In the genomic region with DNA sequence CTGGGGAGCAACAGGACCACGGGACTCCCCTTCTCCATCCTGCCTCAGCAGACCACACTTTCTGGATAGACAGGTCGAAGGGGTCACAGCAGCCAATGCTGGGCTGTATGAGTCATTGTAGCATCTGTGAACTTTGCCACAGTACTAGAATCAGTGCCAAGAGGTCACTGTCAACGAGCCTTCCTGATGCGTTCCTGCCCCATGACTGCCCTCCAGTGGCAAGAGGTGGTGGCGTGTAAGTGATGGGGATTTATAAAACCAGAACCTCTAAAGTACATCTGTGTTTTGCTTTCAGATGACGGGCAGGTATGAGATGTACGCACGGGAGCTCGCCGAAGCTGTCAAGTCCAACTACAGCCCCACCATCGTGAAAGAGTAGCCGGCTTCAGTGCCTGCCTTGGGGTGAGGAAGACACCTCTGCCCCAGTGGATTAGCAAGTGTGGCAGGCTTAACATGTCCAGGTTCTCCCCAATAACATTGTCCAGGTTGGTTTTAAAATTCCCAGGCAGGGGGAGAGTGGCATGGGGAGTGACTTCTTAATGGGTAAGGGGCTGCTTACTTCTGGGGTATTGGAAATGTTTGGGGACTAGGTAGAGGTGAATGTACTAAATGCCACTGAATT, we compare ENCODE assay signal across 8 cellular contexts. TPM values are rescaled to one million over a fixed set of nuclear protein-coding genes. Genes with fewer than 3 reads are reported as not detected.
A peak's percentile ranks its signal among the peaks of the same experiment; 100 is the strongest.
DNase-seq lines count a peak whose midpoint lies in the region; ATAC-seq and TF ChIP-seq lines count a peak whose summit lies in the region.

No MANE protein-coding gene starts in this region.

- H3K4me1 Mint-ChIP-seq in naive thymus-derived CD8-positive, alpha-beta T cell = peaks cover 5 to 11% (median 9%) of the 10 kb centered on the region in 4 donors

- no peaks in the 10 kb centered on the region for H3K4me1 ChIP-seq in NT2/D1 (ENCODE audit: insufficient read depth, insufficient read length)

- no peaks in the 10 kb centered on the region for H3K36me3 ChIP-seq in NT2/D1 (ENCODE audit: insufficient read depth, insufficient read length, low read length)

- no peak for TF ChIP-seq POLR2A in erythroblast (IDR thresholded peaks at IDR 0.05; ENCODE audit: low read length)

- peak; percentile 92 for TF ChIP-seq CTCF in AG09309 (IDR thresholded peaks at IDR 0.05; ENCODE audit: control insufficient read depth, insufficient read depth, low read depth, low read length, missing control alignments)

- H3K27me3 ChIP-seq in NT2/D1 (ENCODE audit: insufficient read depth, insufficient read length) = no peaks in the 10 kb centered on the region

- H3K4me3 ChIP-seq in AG09309 (ENCODE audit: control insufficient read depth, low read depth, low read length) (no peak overlapping the region), NT2/D1 (ENCODE audit: insufficient read length, low read depth) (no peak overlapping the region)

- no peaks in the 10 kb centered on the region for H3K9me3 Mint-ChIP-seq in naive thymus-derived CD8-positive, alpha-beta T cell

- H3K27ac Mint-ChIP-seq in naive thymus-derived CD8-positive, alpha-beta T cell = peak overlapping the region in 4 of 10 donors; percentile 8 to 43 (median 29)

- ATAC-seq in GM18858 (IDR thresholded peaks at IDR 0.05; ENCODE audit: unreplicated experiment) (peak; percentile 68), HG03460 (IDR thresholded peaks at IDR 0.05; ENCODE audit: unreplicated experiment) (peak; percentile 65)
- peak; percentile 95 to 98 for ATAC-seq in naive thymus-derived CD8-positive, alpha-beta T cell

- H3K27me3 Mint-ChIP-seq in naive thymus-derived CD8-positive, alpha-beta T cell = peaks cover 0 to 1% (median 0%) of the 10 kb centered on the region in 5 donors

- H3K4me3 Mint-ChIP-seq in naive thymus-derived CD8-positive, alpha-beta T cell = no peak overlapping the region

- DNase-seq in AG09309 (ENCODE audit: low read depth) (no peak), NT2/D1 (ENCODE audit: low read depth, low spot score) (peak; percentile 60), erythroblast (lab: John Stamatoyannopoulos, UW) (peak; percentile 83 to 90)
- peak; percentile 50 for DNase-seq in activated CD8-positive, alpha-beta memory T cell treated with anti-CD3 and anti-CD28 coated beads, Interleukin-2, amount 50 U/mL, for 24 hours (ENCODE audit: extremely low read depth)
- peak; percentile 43 to 84 (median 66) for DNase-seq in naive thymus-derived CD8-positive, alpha-beta T cell
- peak; percentile 51 to 74 (median 58) for DNase-seq in stimulated activated naive CD4-positive, alpha-beta T cell (lab: John Stamatoyannopoulos, UW)

- POLR2A ChIA-PET in naive thymus-derived CD8-positive, alpha-beta T cell (lab: Charles Lee) = no interaction called here

- peak overlapping the region; percentile 46 for H3K9ac ChIP-seq in NT2/D1 (ENCODE audit: insufficient read length, low read depth)

- H3K9me3 ChIP-seq in NT2/D1 (ENCODE audit: insufficient read depth, low read length) = no peaks in the 10 kb centered on the region

- no peaks in the 10 kb centered on the region for H3K36me3 Mint-ChIP-seq in naive thymus-derived CD8-positive, alpha-beta T cell

RNA-seq across cellular contexts. Expression of a gene that starts 29.4 kb away (rescaled TPM):
- total RNA-seq in naive thymus-derived CD8-positive, alpha-beta T cell = 10 to 100 TPM; 67.2 to 69.2 TPM
- polyA plus RNA-seq in naive thymus-derived CD8-positive, alpha-beta T cell = 10 to 100 TPM; 27.8 to 42.6 (median 32.3) TPM

RNA-seq across cellular contexts. Expression of a gene that starts 30.3 kb away (rescaled TPM):
- 10 to 100 TPM; 81.8 to 83.9 TPM for total RNA-seq in naive thymus-derived CD8-positive, alpha-beta T cell
- polyA plus RNA-seq in naive thymus-derived CD8-positive, alpha-beta T cell = 100 to 1,000 TPM in 1 of 3 donors, 10 to 100 TPM in 2; 95.6 to 103 (median 97.9) TPM

RNA-seq across cellular contexts. Expression of a gene that starts 30.4 kb away (rescaled TPM):
- under 1 TPM; 0.85 to 0.86 TPM for total RNA-seq in naive thymus-derived CD8-positive, alpha-beta T cell
- under 1 TPM in 2 of 3 donors, not detected in 1; 0.06 to 0.18 TPM for polyA plus RNA-seq in naive thymus-derived CD8-positive, alpha-beta T cell
